31 cellular contexts compared by ENCODE assay signal in the genomic region with DNA sequence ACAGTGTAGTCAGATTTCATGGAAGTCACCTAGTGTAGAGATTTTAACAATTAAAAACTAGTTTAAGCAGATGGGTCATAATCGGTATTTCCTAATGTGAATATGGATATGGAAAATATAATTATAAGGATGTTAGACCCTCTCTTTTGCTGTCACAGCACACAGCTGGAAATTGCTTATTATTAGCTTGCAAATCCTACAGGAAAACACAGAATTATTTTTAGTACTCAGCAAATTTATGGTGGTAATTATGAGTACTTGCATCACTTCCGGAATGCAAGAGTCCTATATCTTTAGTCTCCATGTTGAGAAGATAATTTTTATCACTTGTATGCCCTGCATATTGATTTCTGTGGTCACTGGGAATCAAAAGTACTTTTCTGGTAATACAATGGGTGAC.
"Had no signal": no experiment of that assay in that cellular context is flagged by ENCODE, and none has a peak within 500 bp of the region (broad histone marks: within the 10 kb centered on the region; RNA-seq: fewer than 3 reads in every experiment).

No MANE protein-coding gene starts in this region.

- H3K4me3 ChIP-seq: neural progenitor cell, ovary, psoas muscle, skin epidermis, smooth muscle cell, spleen, suprapubic skin, testis, tibial artery, transverse colon, upper lobe of right lung, uterus had no signal

- H3K36me3 Mint-ChIP-seq: natural killer cell; neural progenitor cell; stimulated activated memory B cell treated with anti-CD40 and anti-IgM and Interleukin-4, amounts not matched to agents 10 μg/mL and 1 μg/mL and 100 μg/mL, for 72 hours had no signal

- H3K9me3 ChIP-seq: ovary, psoas muscle, spleen, suprapubic skin, testis, tibial artery, transverse colon, upper lobe of right lung, uterus had no signal

- H3K27me3 ChIP-seq: neural progenitor cell, ovary, spleen, suprapubic skin, testis, tibial artery, transverse colon, upper lobe of right lung, uterus had no signal

- ATAC-seq: natural killer cell; psoas muscle; right cardiac atrium; sciatic nerve; stimulated activated memory B cell treated with anti-CD40 and anti-IgM and Interleukin-4, amounts not matched to agents 10 μg/mL and 1 μg/mL and 100 μg/mL, for 72 hours; stimulated activated naive CD8-positive, alpha-beta T cell treated with anti-CD3 and anti-CD28 coated beads, Interleukin-15, amount 100 ng/mL, for 72 hours; stimulated activated naive CD8-positive, alpha-beta T cell treated with anti-CD3 and anti-CD28 coated beads, Interleukin-15, Interleukin-2, amounts not matched to agents 100 U/mL and 50 U/mL, for 24 hours; upper lobe of right lung had no signal

- H3K4me1 ChIP-seq: neural progenitor cell, parathyroid adenoma, psoas muscle, spleen, suprapubic skin, testis, tibial artery, transverse colon, upper lobe of right lung, uterus had no signal

- H3K27me3 Mint-ChIP-seq: stimulated activated naive CD8-positive, alpha-beta T cell treated with anti-CD3 and anti-CD28 coated beads, Interleukin-15, amount 100 ng/mL, for 72 hours had no signal

- H3K36me3 ChIP-seq: neural progenitor cell, ovary, spleen, suprapubic skin, tibial artery, transverse colon, upper lobe of right lung, uterus had no signal

- H3K4me3 Mint-ChIP-seq: natural killer cell; nephron; neural progenitor cell; stimulated activated memory B cell treated with anti-CD40 and anti-IgM and Interleukin-4, amounts not matched to agents 10 μg/mL and 1 μg/mL and 100 μg/mL, for 72 hours; stimulated activated naive CD8-positive, alpha-beta T cell treated with anti-CD3 and anti-CD28 coated beads, Interleukin-15, amount 100 ng/mL, for 72 hours; type B pancreatic cell had no signal

- H3K4me1 Mint-ChIP-seq: natural killer cell; neural progenitor cell; stimulated activated memory B cell treated with anti-CD40 and anti-IgM and Interleukin-4, amounts not matched to agents 10 μg/mL and 1 μg/mL and 100 μg/mL, for 72 hours; stimulated activated naive CD8-positive, alpha-beta T cell treated with anti-CD3 and anti-CD28 coated beads, Interleukin-15, amount 100 ng/mL, for 72 hours had no signal

- H2AFZ ChIP-seq: neural progenitor cell, parathyroid adenoma had no signal

- H3K4me2 ChIP-seq: neural progenitor cell, smooth muscle cell had no signal

- H3K27ac Mint-ChIP-seq: natural killer cell; nephron; neural progenitor cell; progenitor cell of endocrine pancreas; stimulated activated memory B cell treated with anti-CD40 and anti-IgM and Interleukin-4, amounts not matched to agents 10 μg/mL and 1 μg/mL and 100 μg/mL, for 72 hours; stimulated activated naive CD8-positive, alpha-beta T cell treated with anti-CD3 and anti-CD28 coated beads, Interleukin-15, amount 100 ng/mL, for 72 hours; type B pancreatic cell had no signal

- H3K9ac ChIP-seq: neural progenitor cell, parathyroid adenoma had no signal

- DNase-seq: natural killer cell; occipital lobe; ovary; posterior cingulate gyrus; psoas muscle; right cardiac atrium; spleen; stimulated activated CD4-positive, alpha-beta T cell treated with anti-CD3 and anti-CD28 coated beads, Interleukin-12 subunit alpha, Interleukin-12 subunit beta, amount 100 ng/mL, for 4 hours; stimulated activated CD4-positive, alpha-beta T cell treated with anti-CD3 and anti-CD28 coated beads, Interleukin-1b, Interleukin-23, amount 100 ng/mL, for 48 hours; stimulated activated CD4-positive, alpha-beta T cell treated with anti-CD3 and anti-CD28 coated beads, Interleukin-4, amount 100 ng/mL, for 1 hour; stimulated activated CD4-positive, alpha-beta T cell treated with anti-CD3 and anti-CD28 coated beads, Interleukin-4, amount 100 ng/mL, for 4 hours; stimulated activated CD8-positive, alpha-beta memory T cell treated with anti-CD3 and anti-CD28 coated beads, Interleukin-4, amount 100 ng/mL, for 48 hours; stimulated activated naive CD4-positive, alpha-beta T cell; stimulated activated naive CD8-positive, alpha-beta T cell treated with anti-CD3 and anti-CD28 coated beads, Interleukin-15, amount 100 ng/mL, for 72 hours; stimulated activated naive CD8-positive, alpha-beta T cell treated with anti-CD3 and anti-CD28 coated beads, Interleukin-15, Interleukin-2, amounts not matched to agents 100 U/mL and 50 U/mL, for 24 hours; substantia nigra; testis; tibial artery; transverse colon; upper lobe of right lung; uterus had no signal

- H3K9me3 Mint-ChIP-seq: nephron; neural progenitor cell; stimulated activated memory B cell treated with anti-CD40 and anti-IgM and Interleukin-4, amounts not matched to agents 10 μg/mL and 1 μg/mL and 100 μg/mL, for 72 hours; type B pancreatic cell had no signal

- H3K27ac ChIP-seq: neural progenitor cell, ovary, parathyroid adenoma, psoas muscle, skin epidermis, spleen, suprapubic skin, testis, tibial artery, transverse colon, upper lobe of right lung, uterus had no signal

- H3K79me2 ChIP-seq: parathyroid adenoma had no signal
